Comparison of ENCODE assay signal across 8 cellular contexts in the genomic region with DNA sequence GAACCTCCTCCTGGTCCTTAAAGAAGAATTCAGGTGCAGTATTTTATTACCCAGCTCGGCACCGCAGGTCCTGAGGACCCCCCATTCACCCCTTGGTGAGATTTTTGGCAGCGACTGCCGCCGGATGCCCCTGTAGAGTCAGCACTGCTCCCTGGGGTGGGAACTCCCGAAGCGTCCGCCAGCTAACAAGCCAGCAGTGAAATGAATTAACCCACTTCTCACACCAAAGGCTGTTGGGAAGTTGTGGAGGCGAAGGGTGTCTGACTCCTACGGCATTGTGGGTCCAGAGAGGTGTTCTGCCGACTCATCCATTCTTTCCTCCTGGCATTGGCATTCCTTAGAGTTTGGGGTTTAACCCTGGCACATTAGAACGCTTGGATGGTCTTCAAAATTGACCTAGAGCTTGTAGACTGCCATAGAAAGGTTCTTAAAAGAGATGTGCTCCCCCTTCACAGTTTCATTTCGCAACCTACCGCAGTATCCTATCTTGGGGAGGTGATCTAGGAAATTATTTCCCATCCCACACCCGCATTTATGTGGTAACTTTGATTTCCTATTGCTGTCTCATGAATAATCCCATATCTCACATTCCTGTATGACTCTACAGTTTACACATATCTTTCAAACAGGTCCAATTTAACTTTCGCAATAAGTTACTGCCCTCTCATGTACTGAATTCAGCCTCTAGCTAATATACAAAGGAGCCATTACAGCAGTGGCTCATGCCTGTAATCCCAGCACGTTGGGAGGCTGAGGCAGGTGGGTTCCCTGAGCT. TPM values are rescaled to one million over a fixed set of nuclear protein-coding genes. Genes with fewer than 3 reads are reported as not detected.
DNase-seq lines count a peak whose midpoint lies in the region; ATAC-seq and TF ChIP-seq lines count a peak whose summit lies in the region.

No MANE protein-coding gene starts in this region.

- in situ Hi-C loops in Caki2 (cut with HindIII; ENCODE audit: low pct_unique_long_range_greater_than_20kb, low sequenced_read_pairs): no loop called here

- no peaks in the 10 kb centered on the region for H3K9me2 ChIP-seq in Karpas-422 (replicated peaks; ENCODE audit: insufficient read depth, low read length)

- H2AFZ ChIP-seq in osteoblast (ENCODE audit: low read length): peak overlapping the region; percentile 66
- H2AFZ ChIP-seq in Karpas-422 (ENCODE audit: low read length): no peak overlapping the region

- no peaks in the 10 kb centered on the region for H3K36me3 ChIP-seq in osteoblast (ENCODE audit: insufficient read depth, low read length)
- H3K36me3 ChIP-seq in H7 (replicated peaks; ENCODE audit: control insufficient read depth, insufficient read depth, low read length): no peaks in the 10 kb centered on the region
- no peaks in the 10 kb centered on the region for H3K36me3 ChIP-seq in Karpas-422 (ENCODE audit: insufficient read depth, low read length)

- H3K4me3 ChIP-seq in NB4 (ENCODE audit: low read depth, low read length): peak overlapping the region; percentile 67
- H3K4me3 ChIP-seq in osteoblast (ENCODE audit: insufficient read depth, low read length): peak overlapping the region; percentile 86
- no peak overlapping the region for H3K4me3 ChIP-seq in H7 (ENCODE audit: insufficient read depth, low read depth, low read length)
- no peak overlapping the region for H3K4me3 ChIP-seq in Karpas-422 (ENCODE audit: low read length)

- TF ChIP-seq CTCF in NB4 (IDR thresholded peaks at IDR 0.05; ENCODE audit: low read depth, low read length) (no peak), osteoblast (IDR thresholded peaks at IDR 0.05; ENCODE audit: extremely low read depth, low read depth, low read length) (no peak)

- ATAC-seq in esophagus mucosa: peak; percentile 49

- H3K27me3 ChIP-seq in osteoblast (ENCODE audit: insufficient read depth, low read length) (no peaks in the 10 kb centered on the region), H7 (ENCODE audit: control insufficient read depth, insufficient read depth, low read length) (peaks cover 20% of the 10 kb centered on the region), Karpas-422 (ENCODE audit: low read length) (no peaks in the 10 kb centered on the region)

- H3K79me2 ChIP-seq in osteoblast (ENCODE audit: insufficient read depth, low read length) (peaks cover 28% of the 10 kb centered on the region), Karpas-422 (ENCODE audit: low read length) (no peaks in the 10 kb centered on the region)

- no peak for TF ChIP-seq POLR2A in NB4 (IDR thresholded peaks at IDR 0.05; ENCODE audit: extremely low read depth, insufficient read length)

- H3K4me1 ChIP-seq in osteoblast (ENCODE audit: insufficient read depth, low read length) (peaks cover 10% of the 10 kb centered on the region), Karpas-422 (ENCODE audit: low read length) (peaks cover 15% of the 10 kb centered on the region)

- H3K9me3 ChIP-seq in osteoblast (ENCODE audit: low read depth, low read length) (peaks cover 8% of the 10 kb centered on the region), Karpas-422 (ENCODE audit: low read length) (no peaks in the 10 kb centered on the region)

- peak overlapping the region; percentile 90 for H3K4me2 ChIP-seq in osteoblast (ENCODE audit: insufficient read depth, low read length)
- no peak overlapping the region for H3K4me2 ChIP-seq in Karpas-422 (ENCODE audit: low read depth, low read length, poor library complexity, severe bottlenecking)

- H4K20me1 ChIP-seq in osteoblast (ENCODE audit: insufficient read depth, low read length) (no peaks in the 10 kb centered on the region), Karpas-422 (ENCODE audit: insufficient read depth, low read depth, low read length) (no peaks in the 10 kb centered on the region)

- no peak overlapping the region for H3K9ac ChIP-seq in Karpas-422 (ENCODE audit: low read length)

- H3K27ac ChIP-seq in osteoblast (ENCODE audit: low read depth, low read length) (peak overlapping the region; percentile 74), Karpas-422 (ENCODE audit: low read length) (no peak overlapping the region)

- DNase-seq in Caki2 (ENCODE audit: low read depth) (peak; percentile 44), NB4 (ENCODE audit: low read depth) (peak; percentile 63), osteoblast (ENCODE audit: insufficient read length, low spot score, missing footprints) (peak; percentile 71), H7 (no peak), Karpas-422 (no peak), putamen (ENCODE audit: low spot score) (no peak), NCI-H128 (lab: John Stamatoyannopoulos, UW; ENCODE audit: unreplicated experiment) (no peak)

RNA-seq across cellular contexts. Expression of a gene that starts 0.9 kb away (rescaled TPM):
- 24.6 and 34.8 TPM in 2 replicates for total RNA-seq in Caki2 (2014; rRNA removed; shearing (Covaris generic); ENCODE audit: low replicate concordance)
- total RNA-seq in esophagus mucosa (2.4 TPM), osteoblast (12.3 and 13.3 TPM in 2 replicates)
- 6.1 and 6.3 TPM in 2 replicates for total RNA-seq in H7 (2014; rRNA removed; shearing (Covaris generic))
- total RNA-seq in Karpas-422 (2014; rRNA removed; shearing (Covaris generic); ENCODE audit: low replicate concordance): 7.8 and 10.5 TPM in 2 replicates

RNA-seq across cellular contexts. Expression of a gene that starts 39.3 kb away (rescaled TPM):
- 97.0 and 146 TPM in 2 replicates for total RNA-seq in Caki2 (2014; rRNA removed; shearing (Covaris generic); ENCODE audit: low replicate concordance)
- total RNA-seq in esophagus mucosa (90.3 TPM), osteoblast (232 and 297 TPM in 2 replicates)
- total RNA-seq in H7 (2014; rRNA removed; shearing (Covaris generic)): 46.7 and 64.9 TPM in 2 replicates
- total RNA-seq in Karpas-422 (2014; rRNA removed; shearing (Covaris generic); ENCODE audit: low replicate concordance): 8.4 and 43.1 TPM in 2 replicates

Comparison
In these comparisons a context has a peak if more than half of its experiments do, and no peak if none do; other contexts are left out.
1. DNase-seq: peak in Caki2 (single experiment), NB4 (single experiment) and osteoblast (single experiment); none in H7 (single experiment), Karpas-422 (single experiment), putamen (single experiment) and NCI-H128 (single experiment).
2. H3K4me3 ChIP-seq: peak in NB4 (single experiment) and osteoblast (single experiment); none in H7 (single experiment) and Karpas-422 (single experiment).